In genomic region chr10:102289356-102289755, GRCh38 we compare ENCODE assay signal across 20 cellular contexts. TPM values are rescaled to one million over a fixed set of nuclear protein-coding genes. Genes with fewer than 3 reads are reported as not detected.
"Had no signal": no experiment of that assay in that cellular context is flagged by ENCODE, and none has a peak within 500 bp of the region (broad histone marks: within the 10 kb centered on the region; RNA-seq: fewer than 3 reads in every experiment).

No MANE protein-coding gene starts in this region.

- H3K27me3 ChIP-seq: SJSA1 had no signal

- DNase-seq: KBM-7, MV-4-11, NCI-H1048, NCI-H1105, NCI-H1417, NCI-H1436 treated with DMSO at 0.1 percent for 48 hours, NCI-H1694, NCI-H187 treated with DMSO at 0.1 percent for 48 hours, NCI-H2029 treated with DMSO at 0.1 percent for 48 hours, NCI-H2227 treated with DMSO at 0.1 percent for 48 hours, NCI-H524 treated with DMSO at 0.1 percent for 48 hours, NCI-H69, NCI-H774, Right ventricle myocardium superior, RPMI8226, SIG-M5 had no signal

- H3K9me3 ChIP-seq: SJSA1 had no signal

- H3K27ac ChIP-seq: SJSA1, SK-N-MC had no signal

- H3K4me3 ChIP-seq: SJSA1, SK-N-MC had no signal

RNA-seq across cellular contexts. Expression of gene PITX3, which starts 48.0 kb away (rescaled TPM):
- total RNA-seq: HT-29, MCF 10A, SJSA1 had no signal
